Comparison of ENCODE assay signal across 19 cellular contexts in the genomic region with DNA sequence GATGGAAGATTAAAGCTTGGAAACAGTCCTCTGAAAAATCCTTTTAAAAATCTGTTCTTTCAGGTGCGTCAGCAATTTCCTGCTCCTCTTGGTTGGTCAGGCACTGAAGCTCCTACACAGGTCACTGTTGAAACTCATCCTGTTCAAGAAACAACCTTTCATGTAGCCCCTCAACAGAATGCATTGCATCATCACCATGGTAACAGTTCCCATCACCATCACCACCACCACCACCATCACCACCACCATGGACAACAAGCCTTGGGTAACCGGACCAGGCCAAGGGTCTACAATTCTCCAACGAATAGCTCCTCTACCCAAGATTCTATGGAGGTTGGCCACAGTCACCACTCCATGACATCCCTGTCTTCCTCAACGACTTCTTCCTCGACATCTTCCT.
DNase-seq lines count a peak whose midpoint lies in the region; ATAC-seq, FAIRE-seq and TF ChIP-seq lines count a peak whose summit lies in the region.
"Had no signal": no experiment of that assay in that cellular context is flagged by ENCODE, and none has a peak within 500 bp of the region (broad histone marks: within the 10 kb centered on the region; RNA-seq: fewer than 3 reads in every experiment).

No MANE protein-coding gene starts in this region.

- TF ChIP-seq CTCF in right atrium auricular region (IDR thresholded peaks at IDR 0.05) (no peak), bronchial epithelial cell (IDR thresholded peaks at IDR 0.05; ENCODE audit: insufficient read depth, low read length, severe bottlenecking) (no peak), progenitor cell of endocrine pancreas (IDR thresholded peaks at IDR 0.05; ENCODE audit: unreplicated experiment) (no peak), chondrocyte (IDR thresholded peaks at IDR 0.05) (no peak)

- no peaks in the 10 kb centered on the region for H3K4me1 ChIP-seq in right atrium auricular region

- H3K27me3 ChIP-seq in right atrium auricular region (no peaks in the 10 kb centered on the region), bronchial epithelial cell (ENCODE audit: control insufficient read depth, insufficient read depth, low read length) (no peaks in the 10 kb centered on the region)

- peaks cover 2% of the 10 kb centered on the region for H3K4me1 Mint-ChIP-seq in T-helper 2 cell treated with Interferon-gamma antibody and Interleukin-4, amounts not matched to agents 5 μg/mL and 100 μg/mL, for 36 hours (ENCODE audit: low read depth)
- H3K4me1 Mint-ChIP-seq in progenitor cell of endocrine pancreas (ENCODE audit: low read depth) (peaks cover 7% of the 10 kb centered on the region), chondrocyte (ENCODE audit: low read depth) (peaks cover 14% of the 10 kb centered on the region)

- DNase-seq in T-helper 2 cell treated with Interferon-gamma antibody and Interleukin-4, amounts not matched to agents 5 μg/mL and 100 μg/mL, for 36 hours (ENCODE audit: low spot score), result no peak
- DNase-seq in T-helper 2 cell (no peak), left ventricle myocardium superior (no peak), right atrium auricular region (ENCODE audit: low spot score) (no peak), bronchial epithelial cell (ENCODE audit: low read depth) (no peak), progenitor cell of endocrine pancreas (ENCODE audit: low spot score, unreplicated experiment) (no peak), DMS53 (lab: John Stamatoyannopoulos, UW) (no peak), chondrocyte (ENCODE audit: low spot score) (no peak)
- DNase-seq: 8988T; CD8-positive, alpha-beta T cell; DMS79 treated with DMSO at 0.1 percent for 48 hours; HCEC 1CT; NCI-H1436; NCI-H2029; NCI-H2171 treated with DMSO at 0.1 percent for 48 hours; NCI-H748 treated with DMSO at 0.1 percent for 48 hours; OCI-M1; RPMI8226 had no signal

- no peak overlapping the region for H3K4me3 Mint-ChIP-seq in T-helper 2 cell treated with Interferon-gamma antibody and Interleukin-4, amounts not matched to agents 5 μg/mL and 100 μg/mL, for 36 hours
- H3K4me3 Mint-ChIP-seq in progenitor cell of endocrine pancreas (ENCODE audit: low read depth) (no peak overlapping the region), chondrocyte (ENCODE audit: unreplicated experiment) (no peak overlapping the region)
- H3K4me3 Mint-ChIP-seq: CD8-positive, alpha-beta T cell had no signal

- H3K36me3 ChIP-seq in right atrium auricular region (peaks cover 81% of the 10 kb centered on the region), bronchial epithelial cell (ENCODE audit: control insufficient read depth, insufficient read depth, low read length) (peaks cover 23% of the 10 kb centered on the region)

- peaks cover 37% of the 10 kb centered on the region for H3K36me3 Mint-ChIP-seq in T-helper 2 cell treated with Interferon-gamma antibody and Interleukin-4, amounts not matched to agents 5 μg/mL and 100 μg/mL, for 36 hours (ENCODE audit: low read depth)
- H3K36me3 Mint-ChIP-seq in progenitor cell of endocrine pancreas (ENCODE audit: insufficient read depth) (peaks cover 35% of the 10 kb centered on the region), chondrocyte (ENCODE audit: low read depth) (peaks cover 26% of the 10 kb centered on the region)

- H3K4me3 ChIP-seq in right atrium auricular region, result no peak overlapping the region
- H3K4me3 ChIP-seq in bronchial epithelial cell (ENCODE audit: low read depth, low read length), result no peak overlapping the region

- peak overlapping the region; percentile 38 for H3K27ac Mint-ChIP-seq in T-helper 2 cell treated with Interferon-gamma antibody and Interleukin-4, amounts not matched to agents 5 μg/mL and 100 μg/mL, for 36 hours
- H3K27ac Mint-ChIP-seq in progenitor cell of endocrine pancreas, result peak overlapping the region; percentile 29
- no peak overlapping the region for H3K27ac Mint-ChIP-seq in chondrocyte (ENCODE audit: unreplicated experiment)

- FAIRE-seq in bronchial epithelial cell (lab: Jason Lieb, UNC), result peak; percentile 18

- peak; percentile 18 for ATAC-seq in left ventricle myocardium superior
- ATAC-seq: CD8-positive, alpha-beta T cell had no signal

- H3K9me3 Mint-ChIP-seq in T-helper 2 cell treated with Interferon-gamma antibody and Interleukin-4, amounts not matched to agents 5 μg/mL and 100 μg/mL, for 36 hours, result no peaks in the 10 kb centered on the region
- H3K9me3 Mint-ChIP-seq in progenitor cell of endocrine pancreas (ENCODE audit: low read depth), result no peaks in the 10 kb centered on the region
- no peaks in the 10 kb centered on the region for H3K9me3 Mint-ChIP-seq in chondrocyte (ENCODE audit: low read depth)
- H3K9me3 Mint-ChIP-seq: CD8-positive, alpha-beta T cell had no signal

- no peak overlapping the region for H3K27ac ChIP-seq in right atrium auricular region
- H3K27ac ChIP-seq: KMS-11 had no signal

- H3K27me3 Mint-ChIP-seq in T-helper 2 cell treated with Interferon-gamma antibody and Interleukin-4, amounts not matched to agents 5 μg/mL and 100 μg/mL, for 36 hours (ENCODE audit: low read depth), result no peaks in the 10 kb centered on the region
- H3K27me3 Mint-ChIP-seq in progenitor cell of endocrine pancreas, result no peaks in the 10 kb centered on the region
- H3K27me3 Mint-ChIP-seq in chondrocyte (ENCODE audit: low read depth), result no peaks in the 10 kb centered on the region

- H3K9me3 ChIP-seq in right atrium auricular region, result no peaks in the 10 kb centered on the region

- intact Hi-C loops in left ventricle myocardium superior (cut with micrococcal nuclease), result no loop called here
